1 cellular context compared by ENCODE assay signal in genomic region chr10:102055647-102056419, GRCh38.
TF ChIP-seq lines count a peak whose summit lies in the region.

TSS of gene ARMH3 (minus strand) at chr10:102056173. CDS start at chr10:102040114, 16,059 bp downstream.

TF ChIP-seq in K562, 482 proteins besides CTCF, POLR2A, EP300 and RAD21 (continued from another document and continues in another):
- TF ChIP-seq PREB (CRISPR knock-in tag; IDR thresholded peaks at IDR 0.05) (no peak), E2F3 (CRISPR knock-in tag; IDR thresholded peaks at IDR 0.05) (0 out of 2 replicates have a peak, but pooled peaks have one; percentile 27), U2AF1 (optimal IDR thresholded peaks at IDR 0.05; ENCODE audit: low read depth, low read length) (peak; percentile 71), BHLHE40 (IDR thresholded peaks at IDR 0.05; ENCODE audit: low read length) (peak; percentile 53), XRCC5 (IDR thresholded peaks at IDR 0.05; ENCODE audit: low read depth, low read length) (0 out of 2 replicates have a peak, but pooled peaks have one; percentile 88), NR2C1 (IDR thresholded peaks at IDR 0.05) (peak; percentile 96), NR2C1 (tag; IDR thresholded peaks at IDR 0.05) (peak; percentile 97), FIP1L1 (IDR thresholded peaks at IDR 0.05; ENCODE audit: low read depth, low read length, poor library complexity, severe bottlenecking) (peak; percentile 76), NR2C2 (CRISPR knock-in tag; IDR thresholded peaks at IDR 0.05) (peak; percentile 96), NR2C2 (tag; IDR thresholded peaks at IDR 0.05) (peak; percentile 98), L3MBTL2 (IDR thresholded peaks at IDR 0.05) (peak; percentile 65; the same call in 1 of the 2 replicates), NBN (IDR thresholded peaks at IDR 0.05; ENCODE audit: low read depth) (no peak), RNF219 (CRISPR knock-in tag; IDR thresholded peaks at IDR 0.05) (no peak), ZNF699 (CRISPR knock-in tag; IDR thresholded peaks at IDR 0.05; ENCODE audit: insufficient replicate concordance) (no peak), ELF1 (tag; IDR thresholded peaks at IDR 0.05) (peak; percentile 90), MAZ (CRISPR knock-in tag; conservative IDR thresholded peaks at IDR 0.05 in 1 of 2, IDR thresholded peaks at IDR 0.05 in 1 of 2) (peak; percentile 68 to 89; a peak in 3 of 4 replicates), TAF15 (IDR thresholded peaks at IDR 0.05; ENCODE audit: low read depth, low read length) (no peak), E2F6 (IDR thresholded peaks at IDR 0.05; ENCODE audit: borderline replicate concordance in 1 of 2, extremely low read depth in 1 of 2, insufficient read depth in 1 of 2, insufficient read length in 1 of 2, low read depth in 1 of 2, low read length in 1 of 2, poor library complexity in 1 of 2, severe bottlenecking in 1 of 2) (peak; percentile 7 to 53), ZNF121 (CRISPR knock-in tag; conservative IDR thresholded peaks at IDR 0.05) (no peak), MBD2 (IDR thresholded peaks at IDR 0.05; ENCODE audit: borderline replicate concordance, low read depth) (peak; percentile 54; the same call in 1 of the 2 replicates), CREM (IDR thresholded peaks at IDR 0.05; ENCODE audit: low read depth) (peak; percentile 84), EGR1 (conservative IDR thresholded peaks at IDR 0.05) (peak; percentile 73), ZNF395 (CRISPR knock-in tag; IDR thresholded peaks at IDR 0.05) (peak; percentile 83), RCOR1 (IDR thresholded peaks at IDR 0.05; ENCODE audit: borderline replicate concordance in 1 of 2, low read depth in 2 of 2, low read length in 2 of 2) (no peak), SIX5 (IDR thresholded peaks at IDR 0.05; ENCODE audit: borderline replicate concordance in 1 of 2, insufficient read depth in 1 of 2, low read depth in 1 of 2, low read length in 2 of 2) (peak; percentile 65 to 67; a peak in 3 of 4 replicates), ZBTB7A (IDR thresholded peaks at IDR 0.05; ENCODE audit: borderline replicate concordance, control insufficient read depth, low read depth, low read length) (0 out of 2 replicates have a peak, but pooled peaks have one; percentile 36), PTRF (tag; IDR thresholded peaks at IDR 0.05) (no peak), UBTF (IDR thresholded peaks at IDR 0.05; ENCODE audit: borderline replicate concordance in 1 of 2, low read depth in 2 of 2, low read length in 2 of 2) (0 out of 4 replicates have a peak, but pooled peaks of 1 of the 2 experiments have one; percentile 20), PHF8 (IDR thresholded peaks at IDR 0.05; ENCODE audit: borderline replicate concordance, low read length) (peak; percentile 82), SAFB (IDR thresholded peaks at IDR 0.05; ENCODE audit: borderline replicate concordance, low read depth, low read length) (peak; percentile 80), FOXM1 (IDR thresholded peaks at IDR 0.05; ENCODE audit: low read depth) (peak; percentile 64), FOXM1 (CRISPR knock-in tag; IDR thresholded peaks at IDR 0.05; ENCODE audit: low read depth) (peak; percentile 90; the same call in 1 of the 2 replicates), FOXK2 (conservative IDR thresholded peaks at IDR 0.05 in 1 of 2, IDR thresholded peaks at IDR 0.05 in 1 of 2; ENCODE audit: low read depth in 2 of 2) (peak in 1 of 2 experiments; percentile 64; a peak in 3 of 4 replicates)
- TF ChIP-seq, protein P1, sequence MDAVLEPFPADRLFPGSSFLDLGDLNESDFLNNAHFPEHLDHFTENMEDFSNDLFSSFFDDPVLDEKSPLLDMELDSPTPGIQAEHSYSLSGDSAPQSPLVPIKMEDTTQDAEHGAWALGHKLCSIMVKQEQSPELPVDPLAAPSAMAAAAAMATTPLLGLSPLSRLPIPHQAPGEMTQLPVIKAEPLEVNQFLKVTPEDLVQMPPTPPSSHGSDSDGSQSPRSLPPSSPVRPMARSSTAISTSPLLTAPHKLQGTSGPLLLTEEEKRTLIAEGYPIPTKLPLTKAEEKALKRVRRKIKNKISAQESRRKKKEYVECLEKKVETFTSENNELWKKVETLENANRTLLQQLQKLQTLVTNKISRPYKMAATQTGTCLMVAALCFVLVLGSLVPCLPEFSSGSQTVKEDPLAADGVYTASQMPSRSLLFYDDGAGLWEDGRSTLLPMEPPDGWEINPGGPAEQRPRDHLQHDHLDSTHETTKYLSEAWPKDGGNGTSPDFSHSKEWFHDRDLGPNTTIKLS (IDR thresholded peaks at IDR 0.05; ENCODE audit: borderline replicate concordance, low read depth), result peak; percentile 77; the same call in 1 of the 2 replicates
- TF ChIP-seq, protein P2, sequence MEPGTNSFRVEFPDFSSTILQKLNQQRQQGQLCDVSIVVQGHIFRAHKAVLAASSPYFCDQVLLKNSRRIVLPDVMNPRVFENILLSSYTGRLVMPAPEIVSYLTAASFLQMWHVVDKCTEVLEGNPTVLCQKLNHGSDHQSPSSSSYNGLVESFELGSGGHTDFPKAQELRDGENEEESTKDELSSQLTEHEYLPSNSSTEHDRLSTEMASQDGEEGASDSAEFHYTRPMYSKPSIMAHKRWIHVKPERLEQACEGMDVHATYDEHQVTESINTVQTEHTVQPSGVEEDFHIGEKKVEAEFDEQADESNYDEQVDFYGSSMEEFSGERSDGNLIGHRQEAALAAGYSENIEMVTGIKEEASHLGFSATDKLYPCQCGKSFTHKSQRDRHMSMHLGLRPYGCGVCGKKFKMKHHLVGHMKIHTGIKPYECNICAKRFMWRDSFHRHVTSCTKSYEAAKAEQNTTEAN (CRISPR knock-in tag; IDR thresholded peaks at IDR 0.05), result peak; percentile 73; the same call in 1 of the 2 replicates
- TF ChIP-seq, protein P3, sequence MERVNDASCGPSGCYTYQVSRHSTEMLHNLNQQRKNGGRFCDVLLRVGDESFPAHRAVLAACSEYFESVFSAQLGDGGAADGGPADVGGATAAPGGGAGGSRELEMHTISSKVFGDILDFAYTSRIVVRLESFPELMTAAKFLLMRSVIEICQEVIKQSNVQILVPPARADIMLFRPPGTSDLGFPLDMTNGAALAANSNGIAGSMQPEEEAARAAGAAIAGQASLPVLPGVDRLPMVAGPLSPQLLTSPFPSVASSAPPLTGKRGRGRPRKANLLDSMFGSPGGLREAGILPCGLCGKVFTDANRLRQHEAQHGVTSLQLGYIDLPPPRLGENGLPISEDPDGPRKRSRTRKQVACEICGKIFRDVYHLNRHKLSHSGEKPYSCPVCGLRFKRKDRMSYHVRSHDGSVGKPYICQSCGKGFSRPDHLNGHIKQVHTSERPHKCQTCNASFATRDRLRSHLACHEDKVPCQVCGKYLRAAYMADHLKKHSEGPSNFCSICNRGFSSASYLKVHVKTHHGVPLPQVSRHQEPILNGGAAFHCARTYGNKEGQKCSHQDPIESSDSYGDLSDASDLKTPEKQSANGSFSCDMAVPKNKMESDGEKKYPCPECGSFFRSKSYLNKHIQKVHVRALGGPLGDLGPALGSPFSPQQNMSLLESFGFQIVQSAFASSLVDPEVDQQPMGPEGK (CRISPR knock-in tag; IDR thresholded peaks at IDR 0.05; ENCODE audit: borderline replicate concordance), result no peak
- TF ChIP-seq, protein P4, sequence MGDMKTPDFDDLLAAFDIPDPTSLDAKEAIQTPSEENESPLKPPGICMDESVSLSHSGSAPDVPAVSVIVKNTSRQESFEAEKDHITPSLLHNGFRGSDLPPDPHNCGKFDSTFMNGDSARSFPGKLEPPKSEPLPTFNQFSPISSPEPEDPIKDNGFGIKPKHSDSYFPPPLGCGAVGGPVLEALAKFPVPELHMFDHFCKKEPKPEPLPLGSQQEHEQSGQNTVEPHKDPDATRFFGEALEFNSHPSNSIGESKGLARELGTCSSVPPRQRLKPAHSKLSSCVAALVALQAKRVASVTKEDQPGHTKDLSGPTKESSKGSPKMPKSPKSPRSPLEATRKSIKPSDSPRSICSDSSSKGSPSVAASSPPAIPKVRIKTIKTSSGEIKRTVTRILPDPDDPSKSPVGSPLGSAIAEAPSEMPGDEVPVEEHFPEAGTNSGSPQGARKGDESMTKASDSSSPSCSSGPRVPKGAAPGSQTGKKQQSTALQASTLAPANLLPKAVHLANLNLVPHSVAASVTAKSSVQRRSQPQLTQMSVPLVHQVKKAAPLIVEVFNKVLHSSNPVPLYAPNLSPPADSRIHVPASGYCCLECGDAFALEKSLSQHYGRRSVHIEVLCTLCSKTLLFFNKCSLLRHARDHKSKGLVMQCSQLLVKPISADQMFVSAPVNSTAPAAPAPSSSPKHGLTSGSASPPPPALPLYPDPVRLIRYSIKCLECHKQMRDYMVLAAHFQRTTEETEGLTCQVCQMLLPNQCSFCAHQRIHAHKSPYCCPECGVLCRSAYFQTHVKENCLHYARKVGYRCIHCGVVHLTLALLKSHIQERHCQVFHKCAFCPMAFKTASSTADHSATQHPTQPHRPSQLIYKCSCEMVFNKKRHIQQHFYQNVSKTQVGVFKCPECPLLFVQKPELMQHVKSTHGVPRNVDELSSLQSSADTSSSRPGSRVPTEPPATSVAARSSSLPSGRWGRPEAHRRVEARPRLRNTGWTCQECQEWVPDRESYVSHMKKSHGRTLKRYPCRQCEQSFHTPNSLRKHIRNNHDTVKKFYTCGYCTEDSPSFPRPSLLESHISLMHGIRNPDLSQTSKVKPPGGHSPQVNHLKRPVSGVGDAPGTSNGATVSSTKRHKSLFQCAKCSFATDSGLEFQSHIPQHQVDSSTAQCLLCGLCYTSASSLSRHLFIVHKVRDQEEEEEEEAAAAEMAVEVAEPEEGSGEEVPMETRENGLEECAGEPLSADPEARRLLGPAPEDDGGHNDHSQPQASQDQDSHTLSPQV (IDR thresholded peaks at IDR 0.05), result peak; percentile 67; the same call in 1 of the 2 replicates
- TF ChIP-seq, protein P5, sequence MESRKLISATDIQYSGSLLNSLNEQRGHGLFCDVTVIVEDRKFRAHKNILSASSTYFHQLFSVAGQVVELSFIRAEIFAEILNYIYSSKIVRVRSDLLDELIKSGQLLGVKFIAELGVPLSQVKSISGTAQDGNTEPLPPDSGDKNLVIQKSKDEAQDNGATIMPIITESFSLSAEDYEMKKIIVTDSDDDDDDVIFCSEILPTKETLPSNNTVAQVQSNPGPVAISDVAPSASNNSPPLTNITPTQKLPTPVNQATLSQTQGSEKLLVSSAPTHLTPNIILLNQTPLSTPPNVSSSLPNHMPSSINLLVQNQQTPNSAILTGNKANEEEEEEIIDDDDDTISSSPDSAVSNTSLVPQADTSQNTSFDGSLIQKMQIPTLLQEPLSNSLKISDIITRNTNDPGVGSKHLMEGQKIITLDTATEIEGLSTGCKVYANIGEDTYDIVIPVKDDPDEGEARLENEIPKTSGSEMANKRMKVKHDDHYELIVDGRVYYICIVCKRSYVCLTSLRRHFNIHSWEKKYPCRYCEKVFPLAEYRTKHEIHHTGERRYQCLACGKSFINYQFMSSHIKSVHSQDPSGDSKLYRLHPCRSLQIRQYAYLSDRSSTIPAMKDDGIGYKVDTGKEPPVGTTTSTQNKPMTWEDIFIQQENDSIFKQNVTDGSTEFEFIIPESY (CRISPR knock-in tag; IDR thresholded peaks at IDR 0.05), result peak; percentile 66; the same call in 1 of the 2 replicates
